ENCODE assay signal across 8 cellular contexts in the genomic region with DNA sequence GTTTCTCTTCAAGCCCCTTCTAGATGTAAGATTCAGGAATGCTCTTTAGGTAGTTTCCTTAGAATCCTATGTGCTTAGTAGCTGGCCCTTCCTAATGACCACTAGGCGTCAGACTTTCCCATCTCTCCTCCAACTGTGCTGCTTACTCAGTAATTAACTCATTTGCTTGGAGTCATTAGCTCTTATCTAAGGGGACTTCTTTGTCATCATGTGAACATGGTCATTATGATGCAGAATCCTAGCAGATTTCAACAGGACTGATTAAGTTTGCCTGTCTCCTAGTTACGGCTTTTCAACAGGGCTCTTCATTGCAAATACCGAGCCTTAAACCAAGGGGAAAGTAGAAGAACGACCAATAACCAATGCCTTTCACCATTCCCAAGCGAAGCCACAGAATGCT. TPM values are rescaled to one million over a fixed set of nuclear protein-coding genes. Genes with fewer than 3 reads are reported as not detected.
DNase-seq lines count a peak whose midpoint lies in the region; FAIRE-seq and TF ChIP-seq lines count a peak whose summit lies in the region.

No MANE protein-coding gene starts in this region.

- intact Hi-C loops in adrenal gland (cut with DNase I), result loop anchor here (5.0 to 10.0 kb wide), 2 partner anchors 214 to 216 kb away; no protein-coding TSS in a partner anchor

- no peaks in the 10 kb centered on the region for H3K79me2 ChIP-seq in hepatocyte

- H2AFZ ChIP-seq in hepatocyte, result no peak overlapping the region

- H3K4me2 ChIP-seq in hepatocyte, result no peak overlapping the region

- H3K27me3 ChIP-seq in adrenal gland (no peaks in the 10 kb centered on the region), hepatocyte (peaks cover 12% of the 10 kb centered on the region), tibial nerve (no peaks in the 10 kb centered on the region)

- peak; percentile 37 for FAIRE-seq in G401.6 (lab: Jason Lieb, UNC)

- TF ChIP-seq CTCF in adrenal gland (IDR thresholded peaks at IDR 0.05) (peak; percentile 59 to 82 (median 72)), hepatocyte (IDR thresholded peaks at IDR 0.05; ENCODE audit: poor library complexity) (peak; percentile 78), tibial nerve (IDR thresholded peaks at IDR 0.05) (peak; percentile 34 to 62 (median 61))

- DNase-seq in NCI-H146 treated with DMSO at 0.1 percent for 48 hours (lab: John Stamatoyannopoulos, UW; ENCODE audit: unreplicated experiment) (peak; percentile 29), adrenal gland (peak in 3 of 7 donors; percentile 12 to 48 (median 26)), hepatocyte (ENCODE audit: low spot score) (peak; percentile 66), tibial nerve (ENCODE audit: low spot score in 2 of 2) (no peak), T-helper 1 cell (no peak)
- DNase-seq in stimulated activated CD4-positive, alpha-beta T cell treated with anti-CD3 and anti-CD28 coated beads, Interleukin-4, amount 100 ng/mL, for 1 hour, result no peak
- DNase-seq in activated CD4-positive, alpha-beta T cell treated with anti-CD3 and anti-CD28 coated beads, Interleukin-2, amount 50 U/mL, for 1 hour, result no peak

- TF ChIP-seq POLR2A in adrenal gland (IDR thresholded peaks at IDR 0.05) (no peak), tibial nerve (IDR thresholded peaks at IDR 0.05) (no peak)

- no peak overlapping the region for H3K4me3 ChIP-seq in adrenal gland
- no peak overlapping the region for H3K4me3 ChIP-seq in hepatocyte
- H3K4me3 ChIP-seq in tibial nerve, result no peak overlapping the region

- H3K27ac ChIP-seq in adrenal gland, result no peak overlapping the region
- H3K27ac ChIP-seq in hepatocyte, result no peak overlapping the region
- H3K27ac ChIP-seq in tibial nerve, result no peak overlapping the region

- H3K36me3 ChIP-seq in adrenal gland (replicated peaks in 1 of 2), result no peaks in the 10 kb centered on the region
- H3K36me3 ChIP-seq in hepatocyte (replicated peaks; ENCODE audit: insufficient read depth, low read depth), result no peaks in the 10 kb centered on the region
- H3K36me3 ChIP-seq in tibial nerve, result no peaks in the 10 kb centered on the region

- TF ChIP-seq EP300 in tibial nerve (IDR thresholded peaks at IDR 0.05), result no peak

- no peaks in the 10 kb centered on the region for H3K9me2 ChIP-seq in hepatocyte (replicated peaks; ENCODE audit: insufficient read depth)

- no peaks in the 10 kb centered on the region for H4K20me1 ChIP-seq in hepatocyte (ENCODE audit: insufficient read depth, poor library complexity, severe bottlenecking)

- no peaks in the 10 kb centered on the region for H3K4me1 ChIP-seq in adrenal gland (replicated peaks in 1 of 2)
- no peaks in the 10 kb centered on the region for H3K4me1 ChIP-seq in hepatocyte (ENCODE audit: insufficient read depth)
- no peaks in the 10 kb centered on the region for H3K4me1 ChIP-seq in tibial nerve

- 46 to 59% (median 50%) methylated on average over 5 of the region's 5 CpGs for WGBS in adrenal gland, 4 donors
- 56% methylated on average over 5 of the region's 5 CpGs for WGBS in hepatocyte (ENCODE audit: low lambda C conversion rate, missing lambda C conversion rate)
- 44 to 53% methylated on average over 5 of the region's 5 CpGs for WGBS in tibial nerve, 2 donors

- H3K9me3 ChIP-seq in adrenal gland (replicated peaks in 1 of 3), result no peaks in the 10 kb centered on the region
- no peaks in the 10 kb centered on the region for H3K9me3 ChIP-seq in hepatocyte (ENCODE audit: low read depth)
- H3K9me3 ChIP-seq in tibial nerve, result no peaks in the 10 kb centered on the region

RNA-seq across cellular contexts. Expression of gene GJD2, which starts 46.4 kb away (rescaled TPM):
- 1 to 10 TPM in 3 of 8 donors, under 1 TPM in 1, not detected in 4; 0.61 to 3.5 (median 2.0) TPM for total RNA-seq in adrenal gland
- 1 to 10 TPM; 1.1 to 9.1 (median 2.3) TPM for polyA plus RNA-seq in adrenal gland
- 0.07 TPM in 1 of 2 replicates, not detected in the other for total RNA-seq in hepatocyte
- polyA plus RNA-seq in hepatocyte, result not detected in 2 replicates
- not detected for total RNA-seq in tibial nerve

Comparison
In these comparisons a context has a peak if more than half of its experiments do, and no peak if none do; other contexts are left out.
1. DNase-seq: peak in NCI-H146 treated with DMSO at 0.1 percent for 48 hours (single experiment) and hepatocyte (single experiment); none in tibial nerve (0 of 2), stimulated activated CD4-positive, alpha-beta T cell treated with anti-CD3 and anti-CD28 coated beads, Interleukin-4, amount 100 ng/mL, for 1 hour (single experiment), T-helper 1 cell (0 of 5) and activated CD4-positive, alpha-beta T cell treated with anti-CD3 and anti-CD28 coated beads, Interleukin-2, amount 50 U/mL, for 1 hour (single experiment).
2. Peak in every context shown above with its lines, with median percentiles within 50 percentile points of each other: CTCF ChIP-seq.